Comparison of ENCODE assay signal across 15 cellular contexts in the genomic region with DNA sequence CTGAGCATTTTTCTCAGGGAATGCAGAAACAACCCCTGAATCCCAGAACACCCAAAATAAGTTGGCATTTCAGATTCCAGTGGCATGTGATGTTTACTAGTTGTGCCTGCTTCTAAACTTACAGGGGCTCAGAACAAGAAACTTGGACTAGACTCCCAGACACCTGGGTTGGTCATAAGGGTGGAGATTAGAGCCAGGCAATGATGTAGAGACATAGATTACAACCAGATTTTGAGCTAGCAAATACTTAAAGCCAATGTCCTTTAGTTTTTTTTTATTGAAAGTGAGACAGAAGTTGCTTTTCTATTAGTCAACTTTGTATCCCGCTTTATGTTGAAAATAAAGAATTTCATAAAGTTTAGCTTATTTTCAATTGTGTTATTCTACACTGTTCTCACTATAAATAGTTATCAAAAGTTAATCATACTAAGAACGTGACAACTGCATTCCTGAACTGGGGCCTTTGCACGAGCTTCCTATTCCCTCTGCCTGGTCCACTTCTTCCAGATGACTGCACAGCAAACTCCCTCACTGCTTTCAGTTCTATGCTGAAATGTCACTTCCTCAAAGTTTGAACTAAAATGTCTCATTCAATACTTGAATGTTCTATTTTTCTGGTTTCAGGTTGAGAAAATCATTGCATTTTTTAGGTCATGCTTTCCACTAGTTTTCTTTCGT.
DNase-seq lines count a peak whose midpoint lies in the region; ATAC-seq lines count a peak whose summit lies in the region.
"Had no signal": no experiment of that assay in that cellular context is flagged by ENCODE, and none has a peak within 500 bp of the region (broad histone marks: within the 10 kb centered on the region; RNA-seq: fewer than 3 reads in every experiment).

No MANE protein-coding gene starts in this region.

- no peaks in the 10 kb centered on the region for H3K4me1 Mint-ChIP-seq in activated naive CD4-positive, alpha-beta T cell treated with anti-CD3 and anti-CD28 coated beads, Interleukin-2, amount 10 ng/mL, durations not matched to agents 7 days and 5 days
- H3K4me1 Mint-ChIP-seq: stimulated activated naive CD8-positive, alpha-beta T cell treated with anti-CD3 and anti-CD28 coated beads, Interleukin-15, amount 100 ng/mL, for 72 hours had no signal

- no peaks in the 10 kb centered on the region for H3K36me3 Mint-ChIP-seq in activated naive CD4-positive, alpha-beta T cell treated with anti-CD3 and anti-CD28 coated beads, Interleukin-2, amount 10 ng/mL, durations not matched to agents 7 days and 5 days

- no peak overlapping the region for H3K4me3 Mint-ChIP-seq in activated naive CD4-positive, alpha-beta T cell treated with anti-CD3 and anti-CD28 coated beads, Interleukin-2, amount 10 ng/mL, durations not matched to agents 7 days and 5 days
- H3K4me3 Mint-ChIP-seq: H9; stimulated activated naive CD8-positive, alpha-beta T cell treated with anti-CD3 and anti-CD28 coated beads, Interleukin-15, amount 100 ng/mL, for 72 hours had no signal

- H3K27me3 Mint-ChIP-seq in activated naive CD4-positive, alpha-beta T cell treated with anti-CD3 and anti-CD28 coated beads, Interleukin-2, amount 10 ng/mL, durations not matched to agents 7 days and 5 days = no peaks in the 10 kb centered on the region
- H3K27me3 Mint-ChIP-seq: stimulated activated naive CD8-positive, alpha-beta T cell treated with anti-CD3 and anti-CD28 coated beads, Interleukin-15, amount 100 ng/mL, for 72 hours had no signal

- CTCF ChIA-PET in activated naive CD4-positive, alpha-beta T cell treated with anti-CD3 and anti-CD28 coated beads, Interleukin-2, amount 10 ng/mL, durations not matched to agents 7 days and 5 days (lab: Charles Lee) = no interaction called here

- no peaks in the 10 kb centered on the region for H3K9me3 Mint-ChIP-seq in activated naive CD4-positive, alpha-beta T cell treated with anti-CD3 and anti-CD28 coated beads, Interleukin-2, amount 10 ng/mL, durations not matched to agents 7 days and 5 days
- H3K9me3 Mint-ChIP-seq: stimulated activated naive CD8-positive, alpha-beta T cell treated with anti-CD3 and anti-CD28 coated beads, Interleukin-15, amount 100 ng/mL, for 72 hours had no signal

- ATAC-seq in GM18868 (IDR thresholded peaks at IDR 0.05; ENCODE audit: unreplicated experiment) (peak; percentile 85), GM21786 (IDR thresholded peaks at IDR 0.05; ENCODE audit: unreplicated experiment) (peak; percentile 87), HG03439 (IDR thresholded peaks at IDR 0.05; ENCODE audit: unreplicated experiment) (peak; percentile 73)
- ATAC-seq: stimulated activated naive CD8-positive, alpha-beta T cell treated with anti-CD3 and anti-CD28 coated beads, Interleukin-15, amount 100 ng/mL, for 72 hours had no signal

- no peak overlapping the region for H3K27ac Mint-ChIP-seq in activated naive CD4-positive, alpha-beta T cell treated with anti-CD3 and anti-CD28 coated beads, Interleukin-2, amount 10 ng/mL, durations not matched to agents 7 days and 5 days
- H3K27ac Mint-ChIP-seq: stimulated activated naive CD8-positive, alpha-beta T cell treated with anti-CD3 and anti-CD28 coated beads, Interleukin-15, amount 100 ng/mL, for 72 hours had no signal

- DNase-seq in midbrain (lab: John Stamatoyannopoulos, UW) = peak; percentile 0
- DNase-seq in GM03348 (ENCODE audit: low spot score) = no peak
- DNase-seq in activated naive CD4-positive, alpha-beta T cell treated with anti-CD3 and anti-CD28 coated beads, Interleukin-2, amount 10 ng/mL, durations not matched to agents 7 days and 5 days = no peak
- DNase-seq in activated naive CD4-positive, alpha-beta T cell (lab: John Stamatoyannopoulos, UW) = no peak
- no peak for DNase-seq in NCI-H1694 treated with DMSO at 0.1 percent for 48 hours (lab: John Stamatoyannopoulos, UW)
- DNase-seq: activated CD4-positive, CD25-positive, alpha-beta regulatory T cell treated with anti-CD3 and anti-CD28 coated beads, Interleukin-2, amount 50 U/mL, for 72 hours; activated naive CD4-positive, alpha-beta T cell treated with anti-CD3 and anti-CD28 coated beads, Interleukin-2, amount 50 U/mL, for 16 hours; dorsolateral prefrontal cortex; H9; NCI-H1048; RPMI8226; stimulated activated naive CD8-positive, alpha-beta T cell treated with anti-CD3 and anti-CD28 coated beads, Interleukin-15, amount 100 ng/mL, for 72 hours had no signal
